Comparison of ENCODE assay signal across 12 cellular contexts in the genomic region with DNA sequence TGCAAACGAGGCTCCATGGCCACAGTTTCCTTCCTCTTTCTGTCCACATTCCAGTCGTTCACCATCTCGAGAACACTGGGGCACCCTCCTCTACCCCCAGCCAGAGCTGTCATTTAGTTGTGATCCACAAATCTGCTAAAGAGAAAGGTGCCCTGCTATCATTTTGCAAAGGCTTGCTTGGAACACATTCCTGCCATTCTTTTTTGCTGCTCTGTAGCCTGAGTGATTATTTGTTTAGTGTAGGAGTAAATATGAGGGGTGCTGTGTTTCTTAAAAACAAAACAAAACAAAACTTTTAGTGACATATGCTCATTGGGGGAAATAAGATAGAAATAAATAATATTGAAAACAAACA.
DNase-seq lines count a peak whose midpoint lies in the region; ATAC-seq, FAIRE-seq and TF ChIP-seq lines count a peak whose summit lies in the region.
"Had no signal": no experiment of that assay in that cellular context is flagged by ENCODE, and none has a peak within 500 bp of the region (broad histone marks: within the 10 kb centered on the region; RNA-seq: fewer than 3 reads in every experiment).

No MANE protein-coding gene starts in this region.

- 0 out of 2 replicates have a peak overlapping the region, but pooled peaks have one; percentile 10 for H2AFZ ChIP-seq in DND-41 (ENCODE audit: low read depth, low read length)
- peak overlapping the region; percentile 4 for H2AFZ ChIP-seq in endothelial cell of umbilical vein (ENCODE audit: low read depth, low read length)
- no peak overlapping the region for H2AFZ ChIP-seq in osteoblast (ENCODE audit: low read length)

- dilution Hi-C loops in endothelial cell of umbilical vein (cut with MboI; ENCODE audit: extremely low pct_ligation_motif_present, low sequenced_read_pairs), result no loop called here

- no peaks in the 10 kb centered on the region for H3K9me1 ChIP-seq in endothelial cell of umbilical vein (replicated peaks; ENCODE audit: control insufficient read depth, extremely low read depth, insufficient read depth, low read length)

- H3K4me3 ChIP-seq in DND-41 (ENCODE audit: low read depth in 1 of 2, low read length in 2 of 2) (no peak overlapping the region), Panc1 (ENCODE audit: low read depth in 2 of 2, low read length in 2 of 2) (peak overlapping the region in 1 of 2 experiments; percentile 23; a peak in 1 of 4 replicates), endothelial cell of umbilical vein (replicated peaks in 1 of 3; ENCODE audit: insufficient read depth in 1 of 3, low read depth in 1 of 3, low read length in 3 of 3) (no peak overlapping the region), osteoblast (ENCODE audit: insufficient read depth, low read length) (no peak overlapping the region)
- H3K4me3 ChIP-seq: body of pancreas had no signal

- CTCF ChIA-PET in Panc1 (lab: Charles Lee), result no interaction called here
- CTCF ChIA-PET in endothelial cell of umbilical vein (lab: Charles Lee), result no interaction called here

- TF ChIP-seq POLR2A in endothelial cell of umbilical vein (IDR thresholded peaks at IDR 0.05; ENCODE audit: low read depth, low read length), result no peak
- TF ChIP-seq POLR2A in H54 (IDR thresholded peaks at IDR 0.05; ENCODE audit: low read depth, low read length), result no peak

- H3K27me3 ChIP-seq in DND-41 (ENCODE audit: insufficient read depth, low read length, poor library complexity), result no peaks in the 10 kb centered on the region
- H3K27me3 ChIP-seq in Panc1 (ENCODE audit: control insufficient read depth, insufficient read depth, low read length), result no peaks in the 10 kb centered on the region
- H3K27me3 ChIP-seq in endothelial cell of umbilical vein (ENCODE audit: control insufficient read depth in 2 of 2, insufficient read depth in 2 of 2, low read length in 2 of 2), result no peaks in the 10 kb centered on the region
- H3K27me3 ChIP-seq in osteoblast (ENCODE audit: insufficient read depth, low read length), result no peaks in the 10 kb centered on the region
- H3K27me3 ChIP-seq: body of pancreas had no signal

- H4K20me1 ChIP-seq in DND-41 (ENCODE audit: insufficient read depth, low read length) (0 out of 2 replicates have a peak, but pooled peaks cover 3% of the 10 kb centered on the region), endothelial cell of umbilical vein (replicated peaks; ENCODE audit: control insufficient read depth, extremely low read depth, insufficient read depth, low read length) (no peaks in the 10 kb centered on the region), osteoblast (ENCODE audit: insufficient read depth, low read length) (peaks cover 4% of the 10 kb centered on the region)

- no peak for ATAC-seq in DND-41 (ENCODE audit: insufficient read depth, low read depth)
- ATAC-seq in Panc1, result peak; percentile 50
- ATAC-seq in GM21367 (IDR thresholded peaks at IDR 0.05; ENCODE audit: unreplicated experiment), result no peak
- no peak for ATAC-seq in GM18873 (IDR thresholded peaks at IDR 0.05; ENCODE audit: low FRiP score, unreplicated experiment)

- peak overlapping the region; percentile 57 for H3K27ac ChIP-seq in DND-41 (ENCODE audit: low read length)
- H3K27ac ChIP-seq in Panc1 (ENCODE audit: low read length), result peak overlapping the region; percentile 92
- H3K27ac ChIP-seq in endothelial cell of umbilical vein (ENCODE audit: insufficient read depth, low read depth, low read length), result peak overlapping the region; percentile 64
- H3K27ac ChIP-seq in osteoblast (ENCODE audit: low read depth, low read length), result peak overlapping the region; percentile 87

- BruUV-seq in Panc1 (replicated peaks; lab: Mats Ljungman, UMichigan), result no TSS peak
- BruUV-seq in endothelial cell of umbilical vein (replicated peaks; lab: Mats Ljungman, UMichigan), result no TSS peak

- H3K36me3 ChIP-seq in DND-41 (ENCODE audit: insufficient read depth, low read length) (no peaks in the 10 kb centered on the region), Panc1 (ENCODE audit: control insufficient read depth, insufficient read depth, low read length) (no peaks in the 10 kb centered on the region), endothelial cell of umbilical vein (ENCODE audit: control insufficient read depth in 2 of 2, extremely low read depth in 1 of 2, insufficient read depth in 2 of 2, low read length in 2 of 2) (no peaks in the 10 kb centered on the region), osteoblast (ENCODE audit: insufficient read depth, low read length) (no peaks in the 10 kb centered on the region)

- H3K9ac ChIP-seq in DND-41 (ENCODE audit: low read depth, low read length) (no peak overlapping the region), endothelial cell of umbilical vein (replicated peaks; ENCODE audit: extremely low read depth, insufficient read depth, low read length) (no peak overlapping the region)

- H3K9me3 ChIP-seq in DND-41 (ENCODE audit: insufficient read depth, low read length, severe bottlenecking), result no peaks in the 10 kb centered on the region
- no peaks in the 10 kb centered on the region for H3K9me3 ChIP-seq in Panc1 (ENCODE audit: control insufficient read depth, insufficient read depth, low read depth, low read length)
- no peaks in the 10 kb centered on the region for H3K9me3 ChIP-seq in endothelial cell of umbilical vein (replicated peaks; ENCODE audit: control insufficient read depth, insufficient read depth, low read length)
- H3K9me3 ChIP-seq in osteoblast (ENCODE audit: low read depth, low read length), result no peaks in the 10 kb centered on the region
- H3K9me3 ChIP-seq: body of pancreas had no signal

- in situ Hi-C loops in Panc1 (cut with HindIII; ENCODE audit: low pct_unique_long_range_greater_than_20kb, low sequenced_read_pairs), result no loop called here

- H3K79me2 ChIP-seq in DND-41 (ENCODE audit: insufficient read depth, low read length) (peaks cover 50% of the 10 kb centered on the region), endothelial cell of umbilical vein (ENCODE audit: control insufficient read depth, insufficient read depth, low read length) (peaks cover 4% of the 10 kb centered on the region), osteoblast (ENCODE audit: insufficient read depth, low read length) (peaks cover 66% of the 10 kb centered on the region)

- H3K4me1 ChIP-seq in DND-41 (ENCODE audit: insufficient read depth, low read length) (peaks cover 53% of the 10 kb centered on the region), Panc1 (ENCODE audit: control insufficient read depth, insufficient read depth, low read length) (peaks cover 57% of the 10 kb centered on the region), endothelial cell of umbilical vein (ENCODE audit: control insufficient read depth, extremely low read depth, insufficient read depth, low read length) (peaks cover 38% of the 10 kb centered on the region), osteoblast (ENCODE audit: insufficient read depth, low read length) (peaks cover 41% of the 10 kb centered on the region)

- no peak for TF ChIP-seq CTCF in DND-41 (IDR thresholded peaks at IDR 0.05; ENCODE audit: borderline replicate concordance, extremely low read depth, low read length, poor library complexity, severe bottlenecking)
- TF ChIP-seq CTCF in Panc1 (IDR thresholded peaks at IDR 0.05), result no peak
- TF ChIP-seq CTCF in endothelial cell of umbilical vein (IDR thresholded peaks at IDR 0.05; ENCODE audit: extremely low read depth in 1 of 2, insufficient read depth in 1 of 2, low read depth in 1 of 2, low read length in 2 of 2), result no peak
- no peak for TF ChIP-seq CTCF in osteoblast (IDR thresholded peaks at IDR 0.05; ENCODE audit: extremely low read depth, low read depth, low read length)

- DNase-seq in DND-41 (no peak), Panc1 (ENCODE audit: low read depth, low spot score) (no peak), endothelial cell of umbilical vein (ENCODE audit: low read depth, low spot score) (no peak), osteoblast (ENCODE audit: insufficient read length, low spot score, missing footprints) (no peak), H54 (ENCODE audit: insufficient read length, low spot score) (no peak), dermis blood vessel endothelial cell (no peak)
- DNase-seq: activated CD4-positive, alpha-beta T cell treated with anti-CD3 and anti-CD28 coated beads, Interleukin-2, amount 50 U/mL, for 1 hour; DMS153; NCI-H1436 treated with DMSO at 0.1 percent for 48 hours had no signal

- POLR2A ChIA-PET in Panc1 (lab: Charles Lee), result interaction anchor here (0.5 kb wide), 1 partner anchor 213 kb away, joined by 6 read pairs; no protein-coding TSS in a partner anchor
- POLR2A ChIA-PET in endothelial cell of umbilical vein (lab: Charles Lee), result no interaction called here

- H3K4me2 ChIP-seq in DND-41 (ENCODE audit: insufficient read depth, low read length) (peak overlapping the region; percentile 14; the same call in 1 of the 2 replicates), endothelial cell of umbilical vein (ENCODE audit: insufficient read depth, low read length) (no peak overlapping the region), osteoblast (ENCODE audit: insufficient read depth, low read length) (peak overlapping the region; percentile 62)

- intact Hi-C loops in Panc1 (cut with micrococcal nuclease; ENCODE audit: unreplicated experiment) (loop anchor here (10.0 kb wide), 1 partner anchor 96 kb away; no protein-coding TSS in a partner anchor), endothelial cell of umbilical vein (cut with micrococcal nuclease) (no loop called here)

- FAIRE-seq in endothelial cell of umbilical vein (lab: Jason Lieb, UNC) (peak; percentile 21), H54 (lab: Jason Lieb, UNC) (no peak)

TF ChIP-seq in endothelial cell of umbilical vein, 7 proteins besides CTCF, POLR2A, EP300 and RAD21:
- TF ChIP-seq GATA2 (IDR thresholded peaks at IDR 0.05; ENCODE audit: insufficient read depth, insufficient read length, low read depth, low read length), result no peak
TF ChIP-seq in endothelial cell of umbilical vein: peak in this region for 0.
